In the genomic region with DNA sequence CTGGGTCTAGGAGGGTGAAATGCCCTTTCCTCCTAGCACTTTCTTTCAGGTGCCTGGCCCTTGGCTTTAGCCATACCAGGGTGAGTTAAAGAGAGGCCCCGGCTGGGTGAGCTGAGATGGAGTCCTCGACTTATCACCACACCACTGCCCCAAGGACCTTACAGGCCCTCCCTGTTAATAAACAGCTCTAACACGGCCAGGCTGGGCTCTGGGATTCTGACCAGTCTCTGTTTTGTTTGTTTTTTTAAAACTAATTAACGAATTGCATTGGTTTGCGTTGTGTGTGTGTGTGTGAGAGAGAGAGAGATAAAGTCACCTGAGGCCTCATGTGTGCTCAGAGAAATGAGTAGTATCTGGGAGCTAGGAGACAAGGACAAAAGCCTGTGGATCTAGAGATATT, we compare ENCODE assay signal across 23 cellular contexts. TPM values are rescaled to one million over a fixed set of nuclear protein-coding genes. Genes with fewer than 3 reads are reported as not detected.
DNase-seq lines count a peak whose midpoint lies in the region; ATAC-seq, FAIRE-seq and TF ChIP-seq lines count a peak whose summit lies in the region.
"Had no signal": no experiment of that assay in that cellular context is flagged by ENCODE, and none has a peak within 500 bp of the region (broad histone marks: within the 10 kb centered on the region; RNA-seq: fewer than 3 reads in every experiment).

No MANE protein-coding gene starts in this region.

- H3K4me1 ChIP-seq in lung (ENCODE audit: control insufficient read depth in 2 of 2, insufficient read depth in 2 of 2, low read length in 2 of 2) (peaks cover 6 to 13% of the 10 kb centered on the region in 2 donors), thoracic aorta (ENCODE audit: control insufficient read depth in 1 of 2, low read depth in 2 of 2) (peaks cover 33 to 45% of the 10 kb centered on the region in 2 donors), small intestine (ENCODE audit: control insufficient read depth in 2 of 2, insufficient read depth in 1 of 2, low read depth in 1 of 2, low read length in 1 of 2) (peaks cover 11 to 12% of the 10 kb centered on the region in 2 donors)

- no peak for DNase-seq in activated naive CD4-positive, alpha-beta T cell treated with anti-CD3 and anti-CD28 coated beads, Interleukin-2, amount 50 U/mL, for 16 hours
- no peak for DNase-seq in coronary artery (ENCODE audit: low spot score)
- DNase-seq in lung (ENCODE audit: low spot score): no peak
- DNase-seq in thoracic aorta (ENCODE audit: low spot score): no peak
- no peak for DNase-seq in small intestine
- no peak for DNase-seq in NCI-H1694 (lab: John Stamatoyannopoulos, UW)
- DNase-seq: activated CD4-positive, alpha-beta T cell treated with anti-CD3 and anti-CD28 coated beads for 4 hours; activated CD8-positive, alpha-beta memory T cell treated with anti-CD3 and anti-CD28 coated beads, Interleukin-2, amount 50 U/mL, for 48 hours; COR-L47; mucosa of descending colon; NCI-H1694 treated with DMSO at 0.1 percent for 48 hours; NCI-H748 treated with DMSO at 0.1 percent for 48 hours; SHP77 treated with DMSO at 0.1 percent for 48 hours; T-helper 1 cell; transverse colon had no signal

- TF ChIP-seq CTCF in coronary artery (IDR thresholded peaks at IDR 0.05) (no peak), lung (IDR thresholded peaks at IDR 0.05; ENCODE audit: control extremely low read depth, extremely low read depth) (no peak), thoracic aorta (IDR thresholded peaks at IDR 0.05) (no peak)

- 83 to 91% methylated on average over 5 of the region's 5 CpGs for WGBS in lung, 2 donors
- 80 to 83% (median 82%) methylated on average over 5 of the region's 5 CpGs for WGBS in small intestine, 3 donors

- H3K27ac ChIP-seq in coronary artery (peak overlapping the region; percentile 89 to 90), lung (ENCODE audit: low read depth in 1 of 2, low read length in 1 of 2) (peak overlapping the region; percentile 9 to 38), thoracic aorta (peak overlapping the region; percentile 91 to 98), small intestine (ENCODE audit: low read depth in 1 of 2, low read length in 1 of 2) (peak overlapping the region in 1 of 2 donors; percentile 6)

- ATAC-seq in lung (ENCODE audit: insufficient read depth, low FRiP score) (no peak), thoracic aorta (ENCODE audit: insufficient number of reproducible peaks, low FRiP score, low read depth) (no peak), GM18861 (IDR thresholded peaks at IDR 0.05; ENCODE audit: unreplicated experiment) (no peak)

- peaks cover 2% of the 10 kb centered on the region for H3K27me3 Mint-ChIP-seq in activated naive CD4-positive, alpha-beta T cell treated with anti-CD3 and anti-CD28 coated beads, Interleukin-2, amount 50 U/mL, for 24 hours

- H3K27me3 ChIP-seq in lung (ENCODE audit: control insufficient read depth, insufficient read depth): no peaks in the 10 kb centered on the region
- no peaks in the 10 kb centered on the region for H3K27me3 ChIP-seq in thoracic aorta (replicated peaks; ENCODE audit: insufficient read depth)
- H3K27me3 ChIP-seq in small intestine (ENCODE audit: control insufficient read depth in 2 of 2, insufficient read depth in 2 of 2, low read length in 2 of 2): no peaks in the 10 kb centered on the region
- H3K27me3 ChIP-seq: transverse colon had no signal

- H3K9me3 ChIP-seq in lung (ENCODE audit: control insufficient read depth in 2 of 2, insufficient read depth in 1 of 2, low read length in 1 of 2) (no peaks in the 10 kb centered on the region), thoracic aorta (no peaks in the 10 kb centered on the region), small intestine (ENCODE audit: control insufficient read depth, low read depth) (no peaks in the 10 kb centered on the region)
- H3K9me3 ChIP-seq: mucosa of descending colon, transverse colon had no signal

- no peaks in the 10 kb centered on the region for H3K9me3 Mint-ChIP-seq in activated naive CD4-positive, alpha-beta T cell treated with anti-CD3 and anti-CD28 coated beads, Interleukin-2, amount 50 U/mL, for 24 hours

- no peak overlapping the region for H3K4me3 ChIP-seq in coronary artery
- H3K4me3 ChIP-seq in lung: no peak overlapping the region
- no peak overlapping the region for H3K4me3 ChIP-seq in thoracic aorta
- no peak overlapping the region for H3K4me3 ChIP-seq in small intestine (ENCODE audit: low read depth in 1 of 2, low read length in 2 of 2)
- H3K4me3 ChIP-seq: mucosa of descending colon, transverse colon had no signal

- H3K4me3 Mint-ChIP-seq in activated naive CD4-positive, alpha-beta T cell treated with anti-CD3 and anti-CD28 coated beads, Interleukin-2, amount 50 U/mL, for 24 hours: no peak overlapping the region

- peaks cover 25% of the 10 kb centered on the region for H3K4me1 Mint-ChIP-seq in activated naive CD4-positive, alpha-beta T cell treated with anti-CD3 and anti-CD28 coated beads, Interleukin-2, amount 50 U/mL, for 24 hours

- H3K27ac Mint-ChIP-seq in activated naive CD4-positive, alpha-beta T cell treated with anti-CD3 and anti-CD28 coated beads, Interleukin-2, amount 50 U/mL, for 24 hours: peak overlapping the region; percentile 24

- no peak for FAIRE-seq in small intestine (lab: Jason Lieb, UNC)
- FAIRE-seq: bronchial epithelial cell, frontal cortex, H1 had no signal

- H3K36me3 Mint-ChIP-seq in activated naive CD4-positive, alpha-beta T cell treated with anti-CD3 and anti-CD28 coated beads, Interleukin-2, amount 50 U/mL, for 24 hours: no peaks in the 10 kb centered on the region

- H3K36me3 ChIP-seq in lung (ENCODE audit: control insufficient read depth in 2 of 2, insufficient read depth in 2 of 2, low read length in 2 of 2) (no peaks in the 10 kb centered on the region), thoracic aorta (no peaks in the 10 kb centered on the region), small intestine (ENCODE audit: control insufficient read depth in 2 of 2, insufficient read depth in 2 of 2, low read length in 2 of 2) (no peaks in the 10 kb centered on the region)
- H3K36me3 ChIP-seq: transverse colon had no signal

RNA-seq across cellular contexts. Expression of gene MYL4, which starts 14.3 kb away (rescaled TPM):
- 1 to 10 TPM in 1 of 2 donors, under 1 TPM in 1; 0.49 to 9.0 TPM for total RNA-seq in lung
- polyA plus RNA-seq in lung: under 1 TPM; 0.51 to 0.62 TPM
- total RNA-seq in thoracic aorta: not detected
- under 1 TPM in 1 of 3 donors, not detected in 2; 0.31 TPM for polyA plus RNA-seq in small intestine
- total RNA-seq: A172, bronchial epithelial cell, Daoy, H1, transverse colon had no signal
- polyA plus RNA-seq: IgD-negative memory B cell had no signal

RNA-seq across cellular contexts. Expression of gene ITGB3, which starts 30.2 kb away (rescaled TPM):
- 10 to 100 TPM in 1 of 2 donors, 1 to 10 TPM in 1; 9.6 to 15.9 TPM for total RNA-seq in lung
- polyA plus RNA-seq in lung: 1 to 10 TPM; 1.3 to 5.7 TPM
- 100 to 1,000 TPM in 1 of 2 donors, 10 to 100 TPM in 1; 68.1 to 197 TPM for total RNA-seq in thoracic aorta
- polyA plus RNA-seq in small intestine: 1 to 10 TPM in 1 of 3 donors, under 1 TPM in 2; 0.54 to 4.8 (median 0.67) TPM
- total RNA-seq: A172 had no signal

RNA-seq across cellular contexts. Expression of gene CDC27, which starts 34.4 kb away (rescaled TPM):
- 10 to 100 TPM; 66.0 to 74.1 TPM for total RNA-seq in lung
- polyA plus RNA-seq in lung: 10 to 100 TPM; 13.6 to 26.1 TPM
- 10 to 100 TPM; 66.0 to 69.2 TPM for total RNA-seq in thoracic aorta
- polyA plus RNA-seq in small intestine: 10 to 100 TPM in 2 of 3 donors, 1 to 10 TPM in 1; 5.9 to 25.2 (median 13.9) TPM

Comparison
In these comparisons a context has a peak if more than half of its experiments do, and no peak if none do; other contexts are left out.
1. RNA of gene ITGB3, which starts 30.2 kb away (total RNA-seq): 68.1 to 197 TPM in thoracic aorta; 9.6 to 15.9 TPM in lung; every median in the first group is over 4 times any median in the second.